ENCODE assay signal across 8 cellular contexts in genomic region chr1:1692324-1692713, GRCh38. TPM values are rescaled to one million over a fixed set of nuclear protein-coding genes. Genes with fewer than 3 reads are reported as not detected.
A peak's percentile ranks its signal among the peaks of the same experiment; 100 is the strongest.
DNase-seq lines count a peak whose midpoint lies in the region; ATAC-seq, FAIRE-seq and TF ChIP-seq lines count a peak whose summit lies in the region.
"Not testable (repeated sequence)": the region's sequence is repeated elsewhere in the genome, so short reads cannot be mapped to it uniquely, and the experiment has no call there.

No MANE protein-coding gene starts in this region.

- H3K36me3 ChIP-seq in BLaER1 treated with 17β-estradiol and CSF1 and Interleukin-3, amounts not matched to agents 10 nM and 100 nM = peaks cover 0 to 20% (median 10%) of the 10 kb centered on the region in 11 experiments; a peak in 8 of 22 replicates
- H3K36me3 ChIP-seq in KOPT-K1 (ENCODE audit: insufficient read depth, low read length); Panc1 (ENCODE audit: control insufficient read depth, insufficient read depth, low read length); endothelial cell of umbilical vein (ENCODE audit: control insufficient read depth in 2 of 2, extremely low read depth in 1 of 2, insufficient read depth in 2 of 2, low read length in 2 of 2): not testable (repeated sequence)

- peaks cover 11 to 29% (median 18%) of the 10 kb centered on the region in 10 experiments for H3K4me1 ChIP-seq in BLaER1 treated with 17β-estradiol and CSF1 and Interleukin-3, amounts not matched to agents 10 nM and 100 nM
- not testable (repeated sequence) for H3K4me1 ChIP-seq in Panc1 (ENCODE audit: control insufficient read depth, insufficient read depth, low read length); endothelial cell of umbilical vein (ENCODE audit: control insufficient read depth, extremely low read depth, insufficient read depth, low read length)

- not testable (repeated sequence) for H3K27me3 ChIP-seq in BLaER1 treated with 17β-estradiol and CSF1 and Interleukin-3, amounts not matched to agents 10 nM and 100 nM; Panc1 (ENCODE audit: control insufficient read depth, insufficient read depth, low read length); endothelial cell of umbilical vein (ENCODE audit: control insufficient read depth in 2 of 2, insufficient read depth in 2 of 2, low read length in 2 of 2)

- POLR2A ChIA-PET in Panc1 (lab: Charles Lee); endothelial cell of umbilical vein (lab: Charles Lee): not testable (repeated sequence)

- H3K27ac ChIP-seq in BLaER1 treated with 17β-estradiol and CSF1 and Interleukin-3, amounts not matched to agents 10 nM and 100 nM = peak overlapping the region; percentile 91 to 96 (median 94)
- H3K27ac ChIP-seq in KOPT-K1 (ENCODE audit: low read depth, low read length, poor library complexity, severe bottlenecking) (peak overlapping the region; percentile 80), Panc1 (ENCODE audit: low read length) (peak overlapping the region; percentile 70; the same call in 1 of the 2 replicates), endothelial cell of umbilical vein (ENCODE audit: insufficient read depth, low read depth, low read length) (peak overlapping the region; percentile 75)

- in situ Hi-C loops in Panc1 (cut with HindIII; ENCODE audit: low pct_unique_long_range_greater_than_20kb, low sequenced_read_pairs) = not testable (repeated sequence)

- not testable (repeated sequence) for DNase-seq in Panc1 (ENCODE audit: low read depth, low spot score)
- peak; percentile 70 for DNase-seq in activated T-cell treated with anti-CD3 and anti-CD28 coated beads for 24 hours (ENCODE audit: low read depth)
- DNase-seq in endothelial cell of umbilical vein (ENCODE audit: low read depth, low spot score) = peak; percentile 32
- peak in 1 of 2 donors; percentile 87 for DNase-seq in memory B cell (ENCODE audit: low spot score in 2 of 2)
- peak; percentile 44 for DNase-seq in stimulated activated CD4-positive, alpha-beta T cell treated with anti-CD3 and anti-CD28 coated beads, Interleukin-4, amount 100 ng/mL, for 24 hours

- ATAC-seq in GM21619 (IDR thresholded peaks at IDR 0.05; ENCODE audit: unreplicated experiment) (peak; percentile 40), Panc1 (peak; percentile 79)
- ATAC-seq in memory B cell (ENCODE audit: low read depth) = not testable (repeated sequence)

- H4K20me1 ChIP-seq in BLaER1 treated with 17β-estradiol and CSF1 and Interleukin-3, amounts not matched to agents 10 nM and 100 nM; endothelial cell of umbilical vein (replicated peaks; ENCODE audit: control insufficient read depth, extremely low read depth, insufficient read depth, low read length): not testable (repeated sequence)

- not testable (repeated sequence) for H3K9me3 Mint-ChIP-seq in memory B cell

- H3K9me1 ChIP-seq in endothelial cell of umbilical vein (replicated peaks; ENCODE audit: control insufficient read depth, extremely low read depth, insufficient read depth, low read length) = not testable (repeated sequence)

- peak overlapping the region; percentile 57 to 73 (median 66) for H3K4me3 ChIP-seq in BLaER1 treated with 17β-estradiol and CSF1 and Interleukin-3, amounts not matched to agents 10 nM and 100 nM
- H3K4me3 ChIP-seq in Panc1 (ENCODE audit: low read depth in 2 of 2, low read length in 2 of 2) = peak overlapping the region; percentile 45 to 46
- peak overlapping the region in 1 of 3 experiments; percentile 58 for H3K4me3 ChIP-seq in endothelial cell of umbilical vein (replicated peaks in 1 of 3; ENCODE audit: insufficient read depth in 1 of 3, low read depth in 1 of 3, low read length in 3 of 3)

- BruUV-seq in Panc1 (replicated peaks; lab: Mats Ljungman, UMichigan) = not testable (repeated sequence)
- TSS peak; percentile 74 for BruUV-seq in endothelial cell of umbilical vein (replicated peaks; lab: Mats Ljungman, UMichigan)

- dilution Hi-C loops in endothelial cell of umbilical vein (cut with MboI; ENCODE audit: extremely low pct_ligation_motif_present, low sequenced_read_pairs) = not testable (repeated sequence)

- intact Hi-C loops in Panc1 (cut with micrococcal nuclease; ENCODE audit: unreplicated experiment) = not testable (repeated sequence)
- intact Hi-C loops in endothelial cell of umbilical vein (cut with micrococcal nuclease) = loop anchor here (10.0 kb wide), 1 partner anchor 52 kb away; no protein-coding TSS in a partner anchor

- not testable (repeated sequence) for FAIRE-seq in endothelial cell of umbilical vein (lab: Jason Lieb, UNC)

- peak overlapping the region in 6 of 11 experiments; percentile 9 to 28 (median 18); a peak in 6 of 22 replicates for H3K4me2 ChIP-seq in BLaER1 treated with 17β-estradiol and CSF1 and Interleukin-3, amounts not matched to agents 10 nM and 100 nM
- H3K4me2 ChIP-seq in endothelial cell of umbilical vein (ENCODE audit: insufficient read depth, low read length) = not testable (repeated sequence)

- peaks cover 13% of the 10 kb centered on the region for H3K79me2 ChIP-seq in endothelial cell of umbilical vein (ENCODE audit: control insufficient read depth, insufficient read depth, low read length)

- not testable (repeated sequence) for H3K9me3 ChIP-seq in BLaER1 treated with 17β-estradiol and CSF1 and Interleukin-3, amounts not matched to agents 10 nM and 100 nM (replicated peaks in 1 of 11); KOPT-K1 (ENCODE audit: insufficient read depth, low read length, poor library complexity, severe bottlenecking); Panc1 (ENCODE audit: control insufficient read depth, insufficient read depth, low read depth, low read length); endothelial cell of umbilical vein (replicated peaks; ENCODE audit: control insufficient read depth, insufficient read depth, low read length)

- H3K27ac Mint-ChIP-seq in memory B cell = peak overlapping the region; percentile 63

- H3K9ac ChIP-seq in BLaER1 treated with 17β-estradiol and CSF1 and Interleukin-3, amounts not matched to agents 10 nM and 100 nM = peak overlapping the region; percentile 81 to 95 (median 88)
- not testable (repeated sequence) for H3K9ac ChIP-seq in endothelial cell of umbilical vein (replicated peaks; ENCODE audit: extremely low read depth, insufficient read depth, low read length)

- TF ChIP-seq CTCF in Panc1 (IDR thresholded peaks at IDR 0.05); endothelial cell of umbilical vein (IDR thresholded peaks at IDR 0.05; ENCODE audit: extremely low read depth in 1 of 2, insufficient read depth in 1 of 2, low read depth in 1 of 2, low read length in 2 of 2): not testable (repeated sequence)

- H3K27me3 Mint-ChIP-seq in memory B cell = not testable (repeated sequence)

- TF ChIP-seq POLR2A in endothelial cell of umbilical vein (IDR thresholded peaks at IDR 0.05; ENCODE audit: low read depth, low read length) = not testable (repeated sequence)

- not testable (repeated sequence) for H2AFZ ChIP-seq in endothelial cell of umbilical vein (ENCODE audit: low read depth, low read length)

- CTCF ChIA-PET in Panc1 (lab: Charles Lee); endothelial cell of umbilical vein (lab: Charles Lee): not testable (repeated sequence)

- H3K36me3 Mint-ChIP-seq in memory B cell = not testable (repeated sequence)

- not testable (repeated sequence) for H3K4me1 Mint-ChIP-seq in memory B cell

- H3K4me3 Mint-ChIP-seq in memory B cell = peak overlapping the region; percentile 76

TF ChIP-seq in endothelial cell of umbilical vein, 7 proteins besides CTCF, POLR2A, EP300 and RAD21:
- TF ChIP-seq POLR2AphosphoS5 (IDR thresholded peaks at IDR 0.05; ENCODE audit: insufficient read depth, low read depth, low read length) = peak; percentile 24
TF ChIP-seq in endothelial cell of umbilical vein: peak in this region for 1; not testable (repeated sequence) for 6.

RNA-seq across cellular contexts. Expression of gene SLC35E2B, which starts 0.3 kb away (rescaled TPM):
- total RNA-seq in Panc1 (2021; ENCODE audit: unreplicated experiment) (75.7 TPM), endothelial cell of umbilical vein (46.9 and 51.2 TPM in 2 replicates)
- 63.0 TPM for polyA plus RNA-seq in Panc1 (2012; ENCODE audit: insufficient read length)
- polyA plus RNA-seq in endothelial cell of umbilical vein = 26.4 and 28.0 TPM in 2 replicates
- 18.4 and 21.0 TPM in 2 replicates for polyA plus RNA-seq in endothelial cell of umbilical vein (2011; cell fraction: cytosol; rRNA removed)
- 57.6 and 60.9 TPM in 2 replicates for polyA plus RNA-seq in endothelial cell of umbilical vein (2011; cell fraction: nucleus; rRNA removed)
- 22.2 and 22.3 TPM in 2 replicates for polyA plus RNA-seq in endothelial cell of umbilical vein (2012)
- polyA minus RNA-seq in endothelial cell of umbilical vein = 38.7 and 40.6 TPM in 2 replicates
- 14.8 TPM for polyA minus RNA-seq in endothelial cell of umbilical vein (2011; cell fraction: cytosol; rRNA and poly(A)+ RNA removed)
- 25.7 and 27.4 TPM in 2 replicates for polyA minus RNA-seq in endothelial cell of umbilical vein (2011; cell fraction: nucleus; rRNA and poly(A)+ RNA removed)

RNA-seq across cellular contexts. Expression of gene CDK11A, which starts 31.8 kb away (rescaled TPM):
- total RNA-seq in Panc1 (2021; ENCODE audit: unreplicated experiment) (83.6 TPM), endothelial cell of umbilical vein (50.4 and 53.6 TPM in 2 replicates)
- 132 TPM for polyA plus RNA-seq in Panc1 (2012; ENCODE audit: insufficient read length)
- polyA plus RNA-seq in endothelial cell of umbilical vein = 30.7 and 33.5 TPM in 2 replicates
- polyA plus RNA-seq in endothelial cell of umbilical vein (2011; cell fraction: cytosol; rRNA removed) = 11.1 and 14.3 TPM in 2 replicates
- 189 and 237 TPM in 2 replicates for polyA plus RNA-seq in endothelial cell of umbilical vein (2011; cell fraction: nucleus; rRNA removed)
- 31.0 and 31.9 TPM in 2 replicates for polyA plus RNA-seq in endothelial cell of umbilical vein (2012)
- polyA minus RNA-seq in endothelial cell of umbilical vein = 13.8 and 27.1 TPM in 2 replicates
- polyA minus RNA-seq in endothelial cell of umbilical vein (2011; cell fraction: cytosol; rRNA and poly(A)+ RNA removed) = 58.4 TPM
- 44.9 and 73.1 TPM in 2 replicates for polyA minus RNA-seq in endothelial cell of umbilical vein (2011; cell fraction: nucleus; rRNA and poly(A)+ RNA removed)

RNA-seq across cellular contexts. Expression of gene CDK11B, which starts 33.5 kb away (rescaled TPM):
- 36.5 TPM for total RNA-seq in Panc1 (2021; ENCODE audit: unreplicated experiment)
- 66.1 TPM for polyA plus RNA-seq in Panc1 (2012; ENCODE audit: insufficient read length)
- total RNA-seq in endothelial cell of umbilical vein = 31.9 and 32.0 TPM in 2 replicates
- 10.9 and 16.4 TPM in 2 replicates for polyA plus RNA-seq in endothelial cell of umbilical vein
- 16.1 and 16.3 TPM in 2 replicates for polyA plus RNA-seq in endothelial cell of umbilical vein (2011; cell fraction: cytosol; rRNA removed)
- polyA plus RNA-seq in endothelial cell of umbilical vein (2011; cell fraction: nucleus; rRNA removed) = 41.5 and 42.0 TPM in 2 replicates
- polyA plus RNA-seq in endothelial cell of umbilical vein (2012) = 27.0 and 29.3 TPM in 2 replicates
- polyA minus RNA-seq in endothelial cell of umbilical vein = 5.6 and 7.5 TPM in 2 replicates
- polyA minus RNA-seq in endothelial cell of umbilical vein (2011; cell fraction: cytosol; rRNA and poly(A)+ RNA removed) = 4.5 TPM
- polyA minus RNA-seq in endothelial cell of umbilical vein (2011; cell fraction: nucleus; rRNA and poly(A)+ RNA removed) = 5.9 and 8.7 TPM in 2 replicates
